In the genomic region with DNA sequence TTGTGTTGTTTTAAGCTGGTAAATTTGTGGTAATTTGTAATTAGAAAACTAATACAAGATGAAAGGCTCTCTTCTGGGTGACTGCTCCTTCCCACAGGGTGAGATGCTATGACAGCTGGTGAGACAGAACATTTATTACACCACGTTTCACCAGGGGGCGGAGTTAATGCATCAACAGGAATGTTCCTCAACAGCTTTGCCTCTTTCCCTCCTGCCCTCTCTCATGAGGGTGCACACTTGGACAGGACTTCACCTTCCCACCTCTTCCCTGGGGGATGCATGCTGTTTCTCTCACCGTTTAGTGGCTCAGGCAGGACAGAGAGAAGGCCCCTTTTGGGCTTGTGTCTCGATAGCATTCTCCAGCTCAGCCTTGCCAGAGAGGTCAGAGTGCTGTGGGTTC, we compare ENCODE assay signal across 16 cellular contexts. TPM values are rescaled to one million over a fixed set of nuclear protein-coding genes. Genes with fewer than 3 reads are reported as not detected.
DNase-seq lines count a peak whose midpoint lies in the region; ATAC-seq, FAIRE-seq and TF ChIP-seq lines count a peak whose summit lies in the region.
"Had no signal": no experiment of that assay in that cellular context is flagged by ENCODE, and none has a peak within 500 bp of the region (broad histone marks: within the 10 kb centered on the region; RNA-seq: fewer than 3 reads in every experiment).

No MANE protein-coding gene starts in this region.

- POLR2A ChIA-PET in HCT116 (lab: Charles Lee) = interaction anchor here (0.6 to 1.1 kb wide), 2 partner anchors 22 to 99 kb away, joined by 4 read pairs; no protein-coding TSS in a partner anchor

- H3K27me3 ChIP-seq in HCT116 (ENCODE audit: insufficient read depth, low read length) = no peaks in the 10 kb centered on the region
- H3K27me3 ChIP-seq: stomach had no signal

- RAD21 ChIA-PET in HCT116 (lab: Charles Lee; ENCODE audit: low non-redundant PET in 1 of 2, low total read pairs in 2 of 2, uncharacterized antibody in 2 of 2, unreplicated experiment in 2 of 2) = interaction anchor here in 1 of 2 experiments (0.6 kb wide), 1 partner anchor 53 kb away, joined by 4 read pairs; no protein-coding TSS in a partner anchor

- no TSS peak for BruUV-seq in HCT116 (replicated peaks; lab: Mats Ljungman, UMichigan)

- no peak for TF ChIP-seq POLR2A in HCT116 (IDR thresholded peaks at IDR 0.05; ENCODE audit: borderline replicate concordance, extremely low read depth, insufficient read depth, insufficient read length)

- DNase-seq in AML-193 (lab: John Stamatoyannopoulos, UW) (peak; percentile 4 to 23), HCT116 (ENCODE audit: low read depth, low spot score) (no peak), OCI-M1 (lab: John Stamatoyannopoulos, UW) (peak; percentile 34), epithelial cell of esophagus (ENCODE audit: low read depth) (peak; percentile 64), iPS-NIHi7 (ENCODE audit: extremely low spot score) (no peak), D721Med (ENCODE audit: insufficient read length, low spot score) (no peak)
- DNase-seq: activated CD4-positive, alpha-beta T cell treated with anti-CD3 and anti-CD28 coated beads for 48 hours; cerebellar nuclear complex; GDM1; NCI-H1694; stomach had no signal

- H3K9me3 ChIP-seq in HCT116 (ENCODE audit: control insufficient read depth in 1 of 2, insufficient read depth in 1 of 2, low read depth in 1 of 2, low read length in 2 of 2) = no peaks in the 10 kb centered on the region
- H3K9me3 ChIP-seq: stomach had no signal

- H3K4me3 ChIP-seq in HCT116 (replicated peaks in 1 of 2; ENCODE audit: low read depth in 1 of 2, low read length in 2 of 2) (no peak overlapping the region), epithelial cell of esophagus (ENCODE audit: low read length) (no peak overlapping the region)
- H3K4me3 ChIP-seq: lung, stomach had no signal

- CTCF ChIA-PET in HCT116 (lab: Charles Lee) = interaction anchor here (0.8 to 2.8 kb wide), 8 partner anchors 11 to 202 kb away, joined by 3 to 11 read pairs (median 4); no protein-coding TSS in a partner anchor

- H3K9ac ChIP-seq in HCT116 (ENCODE audit: low read length) = no peak overlapping the region

- no peaks in the 10 kb centered on the region for H4K20me1 ChIP-seq in HCT116 (ENCODE audit: insufficient read depth)

- peak; percentile 51; the same call in 1 of the 2 replicates for ATAC-seq in HCT116
- no peak for ATAC-seq in GM18520 (IDR thresholded peaks at IDR 0.05; ENCODE audit: unreplicated experiment)
- no peak for ATAC-seq in HG03045 (IDR thresholded peaks at IDR 0.05; ENCODE audit: unreplicated experiment)

- H3K4me2 ChIP-seq in HCT116 (ENCODE audit: low read length) = no peak overlapping the region

- H3K9me2 ChIP-seq in HCT116 (ENCODE audit: insufficient read depth) = no peaks in the 10 kb centered on the region

- peaks cover 0 to 11% of the 10 kb centered on the region in 2 experiments; a peak in 3 of 4 replicates for H3K4me1 ChIP-seq in HCT116 (ENCODE audit: control insufficient read depth in 1 of 2, insufficient read depth in 2 of 2, low read length in 2 of 2)
- H3K4me1 ChIP-seq: stomach had no signal

- no peak for TF ChIP-seq CTCF in HCT116 (IDR thresholded peaks at IDR 0.05 in 2 of 3, conservative IDR thresholded peaks at IDR 0.05 in 1 of 3; ENCODE audit: borderline replicate concordance in 1 of 3, insufficient read depth in 1 of 3, low read depth in 2 of 3, low read length in 2 of 3)
- TF ChIP-seq CTCF in epithelial cell of esophagus (IDR thresholded peaks at IDR 0.05; ENCODE audit: insufficient read depth, low read depth, low read length, missing control alignments) = no peak
- TF ChIP-seq CTCF in D721Med (IDR thresholded peaks at IDR 0.05; ENCODE audit: insufficient read depth, missing control alignments) = no peak

- no peaks in the 10 kb centered on the region for H3K79me2 ChIP-seq in HCT116 (ENCODE audit: insufficient read depth, low read length)

- peak overlapping the region; percentile 43 for H2AFZ ChIP-seq in HCT116 (ENCODE audit: low read depth, low read length, poor library complexity, severe bottlenecking)

- H3K27ac ChIP-seq in HCT116 (ENCODE audit: low read depth, low read length) = no peak overlapping the region
- H3K27ac ChIP-seq: stomach had no signal

- no peaks in the 10 kb centered on the region for H3K36me3 ChIP-seq in HCT116 (ENCODE audit: control insufficient read depth in 1 of 2, insufficient read depth in 2 of 2, low read length in 2 of 2)
- H3K36me3 ChIP-seq: stomach had no signal

- no peak for FAIRE-seq in D721Med (lab: Jason Lieb, UNC)
- FAIRE-seq: HTR-8/SVneo had no signal

- TF ChIP-seq RAD21 in HCT116 (IDR thresholded peaks at IDR 0.05; ENCODE audit: low read depth) = no peak

- intact Hi-C loops in HCT116 (cut with micrococcal nuclease) = loop anchor here (5.0 kb wide), 1 partner anchor 335 kb away; no protein-coding TSS in a partner anchor

TF ChIP-seq in HCT116, 20 proteins besides CTCF, POLR2A, EP300 and RAD21:
- TF ChIP-seq, protein P1, sequence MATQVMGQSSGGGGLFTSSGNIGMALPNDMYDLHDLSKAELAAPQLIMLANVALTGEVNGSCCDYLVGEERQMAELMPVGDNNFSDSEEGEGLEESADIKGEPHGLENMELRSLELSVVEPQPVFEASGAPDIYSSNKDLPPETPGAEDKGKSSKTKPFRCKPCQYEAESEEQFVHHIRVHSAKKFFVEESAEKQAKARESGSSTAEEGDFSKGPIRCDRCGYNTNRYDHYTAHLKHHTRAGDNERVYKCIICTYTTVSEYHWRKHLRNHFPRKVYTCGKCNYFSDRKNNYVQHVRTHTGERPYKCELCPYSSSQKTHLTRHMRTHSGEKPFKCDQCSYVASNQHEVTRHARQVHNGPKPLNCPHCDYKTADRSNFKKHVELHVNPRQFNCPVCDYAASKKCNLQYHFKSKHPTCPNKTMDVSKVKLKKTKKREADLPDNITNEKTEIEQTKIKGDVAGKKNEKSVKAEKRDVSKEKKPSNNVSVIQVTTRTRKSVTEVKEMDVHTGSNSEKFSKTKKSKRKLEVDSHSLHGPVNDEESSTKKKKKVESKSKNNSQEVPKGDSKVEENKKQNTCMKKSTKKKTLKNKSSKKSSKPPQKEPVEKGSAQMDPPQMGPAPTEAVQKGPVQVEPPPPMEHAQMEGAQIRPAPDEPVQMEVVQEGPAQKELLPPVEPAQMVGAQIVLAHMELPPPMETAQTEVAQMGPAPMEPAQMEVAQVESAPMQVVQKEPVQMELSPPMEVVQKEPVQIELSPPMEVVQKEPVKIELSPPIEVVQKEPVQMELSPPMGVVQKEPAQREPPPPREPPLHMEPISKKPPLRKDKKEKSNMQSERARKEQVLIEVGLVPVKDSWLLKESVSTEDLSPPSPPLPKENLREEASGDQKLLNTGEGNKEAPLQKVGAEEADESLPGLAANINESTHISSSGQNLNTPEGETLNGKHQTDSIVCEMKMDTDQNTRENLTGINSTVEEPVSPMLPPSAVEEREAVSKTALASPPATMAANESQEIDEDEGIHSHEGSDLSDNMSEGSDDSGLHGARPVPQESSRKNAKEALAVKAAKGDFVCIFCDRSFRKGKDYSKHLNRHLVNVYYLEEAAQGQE (IDR thresholded peaks at IDR 0.05; ENCODE audit: low read depth) = no peak
- TF ChIP-seq CEBPB (IDR thresholded peaks at IDR 0.05; ENCODE audit: low read depth) (no peak), EGR1 (IDR thresholded peaks at IDR 0.05; ENCODE audit: low read depth) (no peak), JUND (IDR thresholded peaks at IDR 0.05) (no peak), POLR2AphosphoS5 (IDR thresholded peaks at IDR 0.05; ENCODE audit: low read depth, low read length) (no peak)

RNA-seq across cellular contexts. Expression of a gene that starts 13.4 kb away (rescaled TPM):
- 0.61 TPM for total RNA-seq in HCT116 (2021; ENCODE audit: unreplicated experiment)
- polyA plus RNA-seq in HCT116 (2012) = 0.60 and 1.1 TPM in 2 replicates

RNA-seq across cellular contexts. Expression of a gene that starts 32.9 kb away (rescaled TPM):
- total RNA-seq in HCT116 (2021; ENCODE audit: unreplicated experiment) = not detected
- polyA plus RNA-seq in HCT116 (2012) = not detected in 2 replicates
- total RNA-seq: lung, skeletal muscle tissue, stomach had no signal
- polyA plus RNA-seq: lung, stomach had no signal

RNA-seq across cellular contexts. Expression of a gene that starts 46.3 kb away (rescaled TPM):
- not detected for total RNA-seq in HCT116 (2021; ENCODE audit: unreplicated experiment)
- not detected in 2 replicates for polyA plus RNA-seq in HCT116 (2012)
- total RNA-seq: lung, skeletal muscle tissue, stomach had no signal
- polyA plus RNA-seq: lung, stomach had no signal

RNA-seq across cellular contexts. Expression of a gene that starts 52.4 kb away (rescaled TPM):
- total RNA-seq in HCT116 (2021; ENCODE audit: unreplicated experiment) = 0.52 TPM
- 0.09 and 0.11 TPM in 2 replicates for polyA plus RNA-seq in HCT116 (2012)

Comparison
In these comparisons a context has a peak if more than half of its experiments do, and no peak if none do; other contexts are left out.
1. DNase-seq: peak in AML-193 (2 of 2), OCI-M1 (single experiment) and epithelial cell of esophagus (single experiment); none in HCT116 (single experiment), iPS-NIHi7 (single experiment) and D721Med (single experiment).